Comparison of ENCODE assay signal across 10 cellular contexts in genomic region chr11:112784323-112785073, GRCh38.
DNase-seq lines count a peak whose midpoint lies in the region; ATAC-seq and TF ChIP-seq lines count a peak whose summit lies in the region.
"Had no signal": no experiment of that assay in that cellular context is flagged by ENCODE, and none has a peak within 500 bp of the region (broad histone marks: within the 10 kb centered on the region; RNA-seq: fewer than 3 reads in every experiment).

No MANE protein-coding gene starts in this region.

- H3K4me1 Mint-ChIP-seq in T-helper 17 cell, result peaks cover 1% of the 10 kb centered on the region

- DNase-seq in DMS153 treated with DMSO at 0.1 percent for 48 hours (lab: John Stamatoyannopoulos, UW; ENCODE audit: unreplicated experiment) (peak; percentile 29), NCI-H82 (lab: John Stamatoyannopoulos, UW) (peak; percentile 94), fibroblast of the aortic adventitia (ENCODE audit: low read depth) (peak; percentile 99), pons (ENCODE audit: low spot score) (peak; percentile 42), GM10248 (ENCODE audit: extremely low spot score) (no peak), omental fat pad (ENCODE audit: low spot score) (no peak), T-helper 17 cell (no peak)
- DNase-seq: Peyer's patch had no signal

- TF ChIP-seq CTCF in fibroblast of the aortic adventitia (IDR thresholded peaks at IDR 0.05; ENCODE audit: insufficient read depth, low read length) (peak; percentile 32), GM10248 (IDR thresholded peaks at IDR 0.05; ENCODE audit: control extremely low read depth, extremely low read depth, low read depth, missing control alignments) (no peak), omental fat pad (IDR thresholded peaks at IDR 0.05) (no peak)

- H3K9me3 ChIP-seq in T-helper 17 cell (ENCODE audit: control insufficient read depth, low read length, poor library complexity, severe bottlenecking), result no peaks in the 10 kb centered on the region
- H3K9me3 ChIP-seq: Peyer's patch, tibial nerve had no signal

- H3K27me3 Mint-ChIP-seq in T-helper 17 cell, result peaks cover 42% of the 10 kb centered on the region

- ATAC-seq in omental fat pad (ENCODE audit: low FRiP score), result no peak
- ATAC-seq in GM21390 (IDR thresholded peaks at IDR 0.05; ENCODE audit: unreplicated experiment), result no peak
- ATAC-seq in T-helper 17 cell, result no peak

- peak overlapping the region; percentile 36 for H3K4me3 ChIP-seq in fibroblast of the aortic adventitia (ENCODE audit: low read depth, low read length)
- H3K4me3 ChIP-seq: Peyer's patch had no signal

- POLR2A ChIA-PET in GM10248 (lab: Yijun Ruan, JAX), result no interaction called here

- H3K4me3 Mint-ChIP-seq in T-helper 17 cell, result no peak overlapping the region

- CTCF ChIA-PET in GM10248 (lab: Yijun Ruan, JAX), result interaction anchor here (0.8 to 1.0 kb wide), 3 partner anchors 14 to 505 kb away, joined by 3 read pairs; no protein-coding TSS in a partner anchor

- H3K27ac Mint-ChIP-seq in T-helper 17 cell, result no peak overlapping the region

- peaks cover 2% of the 10 kb centered on the region for H3K36me3 Mint-ChIP-seq in T-helper 17 cell (ENCODE audit: low read depth)

Comparison
In these comparisons a context has a peak if more than half of its experiments do, and no peak if none do; other contexts are left out.
1. DNase-seq: peak in DMS153 treated with DMSO at 0.1 percent for 48 hours (single experiment), NCI-H82 (single experiment), fibroblast of the aortic adventitia (single experiment) and pons (single experiment); none in GM10248 (single experiment), omental fat pad (single experiment) and T-helper 17 cell (0 of 3).